ENCODE assay signal across 21 cellular contexts in genomic region chr5:176565760-176566288, GRCh38. TPM values are rescaled to one million over a fixed set of nuclear protein-coding genes. Genes with fewer than 3 reads are reported as not detected.
DNase-seq lines count a peak whose midpoint lies in the region; ATAC-seq and TF ChIP-seq lines count a peak whose summit lies in the region.
"Had no signal": no experiment of that assay in that cellular context is flagged by ENCODE, and none has a peak within 500 bp of the region (broad histone marks: within the 10 kb centered on the region; RNA-seq: fewer than 3 reads in every experiment).

No MANE protein-coding gene starts in this region.

- no peaks in the 10 kb centered on the region for H3K4me1 Mint-ChIP-seq in WTC11
- peaks cover 0 to 3% of the 10 kb centered on the region in 2 donors for H3K4me1 Mint-ChIP-seq in effector memory CD8-positive, alpha-beta T cell (ENCODE audit: low read depth in 2 of 2)
- no peaks in the 10 kb centered on the region for H3K4me1 Mint-ChIP-seq in natural killer cell treated with Interleukin-12 subunit alpha and Interleukin-12 subunit beta and Interleukin-15 and Interleukin-18, amount 100 ng/mL, for 72 hours (ENCODE audit: low read depth in 2 of 2)

- peak overlapping the region; percentile 91 for H2AK5ac ChIP-seq in neuronal stem cell (ENCODE audit: low read depth, low read length)

- no peak overlapping the region for H2AFZ ChIP-seq in neuronal stem cell (ENCODE audit: low read length)
- H2AFZ ChIP-seq: GM23338 had no signal

- H3K4me3 Mint-ChIP-seq in WTC11 = no peak overlapping the region
- no peak overlapping the region for H3K4me3 Mint-ChIP-seq in effector memory CD8-positive, alpha-beta T cell
- H3K4me3 Mint-ChIP-seq in natural killer cell treated with Interleukin-12 subunit alpha and Interleukin-12 subunit beta and Interleukin-15 and Interleukin-18, amount 100 ng/mL, for 72 hours = no peak overlapping the region
- H3K4me3 Mint-ChIP-seq: CD4-positive, CD25-positive, alpha-beta regulatory T cell; CD8-positive, alpha-beta memory T cell; GM23338; IgD-negative memory B cell had no signal

- H2BK5ac ChIP-seq in neuronal stem cell (ENCODE audit: low read length) = peak overlapping the region; percentile 82

- no peak overlapping the region for H2BK12ac ChIP-seq in neuronal stem cell (ENCODE audit: low read length)

- DNase-seq in WTC11 (ENCODE audit: low spot score) (no peak), neuronal stem cell (ENCODE audit: low spot score) (no peak), MG63 (no peak), NCI-H2107 (lab: John Stamatoyannopoulos, UW) (no peak)
- no peak for DNase-seq in effector memory CD8-positive, alpha-beta T cell
- DNase-seq in natural killer cell treated with Interleukin-12 subunit alpha and Interleukin-12 subunit beta and Interleukin-15 and Interleukin-18, amount 100 ng/mL, for 72 hours (ENCODE audit: low spot score) = no peak
- DNase-seq: ACHN; BE2C; C1 segment of cervical spinal cord; CD4-positive, CD25-positive, alpha-beta regulatory T cell; CD8-positive, alpha-beta memory T cell; COR-L47; DMS 273 treated with DMSO at 0.1 percent for 48 hours; DMS53; DND-41; EL; HCEC 1CT had no signal

- no peaks in the 10 kb centered on the region for H3K36me3 ChIP-seq in neuronal stem cell (replicated peaks in 1 of 2; ENCODE audit: control insufficient read depth in 2 of 2, insufficient read depth in 2 of 2, low read length in 2 of 2)
- no peaks in the 10 kb centered on the region for H3K36me3 ChIP-seq in MG63
- H3K36me3 ChIP-seq: BE2C had no signal

- no peak overlapping the region for H4K91ac ChIP-seq in neuronal stem cell (ENCODE audit: low read depth, low read length, poor library complexity)

- H3K4me1 ChIP-seq in neuronal stem cell (ENCODE audit: control insufficient read depth in 2 of 2, insufficient read depth in 1 of 2, low read depth in 1 of 2, low read length in 2 of 2) = no peaks in the 10 kb centered on the region

- H4K8ac ChIP-seq in neuronal stem cell (ENCODE audit: low read depth, low read length) = no peak overlapping the region

- peak overlapping the region; percentile 44 for H3K18ac ChIP-seq in neuronal stem cell (ENCODE audit: low read length)

- H3K9ac ChIP-seq in neuronal stem cell (ENCODE audit: low read depth, low read length, poor library complexity) = no peak overlapping the region

- ATAC-seq in WTC11 = no peak
- no peak for ATAC-seq in effector memory CD8-positive, alpha-beta T cell (replicated peaks)
- no peak for ATAC-seq in natural killer cell treated with Interleukin-12 subunit alpha and Interleukin-12 subunit beta and Interleukin-15 and Interleukin-18, amount 100 ng/mL, for 72 hours
- ATAC-seq: GM23338, HepG2 had no signal

- TF ChIP-seq CTCF in WTC11 (IDR thresholded peaks at IDR 0.05) = no peak

- CTCF ChIA-PET in WTC11 (lab: Charles Lee) = interaction anchor here (0.6 to 1.0 kb wide), 2 partner anchors 118 to 157 kb away, joined by 3 to 7 read pairs; no protein-coding TSS in a partner anchor

- no peaks in the 10 kb centered on the region for H3K36me3 Mint-ChIP-seq in WTC11
- H3K36me3 Mint-ChIP-seq in effector memory CD8-positive, alpha-beta T cell (ENCODE audit: insufficient read depth) = no peaks in the 10 kb centered on the region
- H3K36me3 Mint-ChIP-seq in natural killer cell treated with Interleukin-12 subunit alpha and Interleukin-12 subunit beta and Interleukin-15 and Interleukin-18, amount 100 ng/mL, for 72 hours = no peaks in the 10 kb centered on the region
- H3K36me3 Mint-ChIP-seq: CD4-positive, CD25-positive, alpha-beta regulatory T cell; CD8-positive, alpha-beta memory T cell had no signal

- H3K27me3 ChIP-seq in neuronal stem cell (ENCODE audit: control insufficient read depth in 3 of 3, insufficient read depth in 3 of 3, low read depth in 1 of 3, low read length in 3 of 3) (peaks cover 0 to 4% (median 0%) of the 10 kb centered on the region in 3 experiments), MG63 (peaks cover 11% of the 10 kb centered on the region)
- H3K27me3 ChIP-seq: BE2C had no signal

- peaks cover 7% of the 10 kb centered on the region for H3K9me3 Mint-ChIP-seq in WTC11
- H3K9me3 Mint-ChIP-seq in effector memory CD8-positive, alpha-beta T cell = no peaks in the 10 kb centered on the region
- no peaks in the 10 kb centered on the region for H3K9me3 Mint-ChIP-seq in natural killer cell treated with Interleukin-12 subunit alpha and Interleukin-12 subunit beta and Interleukin-15 and Interleukin-18, amount 100 ng/mL, for 72 hours
- H3K9me3 Mint-ChIP-seq: CD8-positive, alpha-beta memory T cell; IgD-negative memory B cell had no signal

- no peaks in the 10 kb centered on the region for H3K9me3 ChIP-seq in neuronal stem cell (replicated peaks in 1 of 2; ENCODE audit: control insufficient read depth in 2 of 2, insufficient read depth in 1 of 2, low read depth in 1 of 2, low read length in 2 of 2)
- H3K9me3 ChIP-seq in MG63 = no peaks in the 10 kb centered on the region
- H3K9me3 ChIP-seq: BE2C had no signal

- H3K23ac ChIP-seq in neuronal stem cell (ENCODE audit: low read depth, low read length, poor library complexity) = no peak overlapping the region

- peak overlapping the region; percentile 55 for H2BK15ac ChIP-seq in neuronal stem cell (ENCODE audit: low read length)

- no peak overlapping the region for H2BK120ac ChIP-seq in neuronal stem cell (ENCODE audit: low read depth, low read length)

- no peak overlapping the region for H3K14ac ChIP-seq in neuronal stem cell (ENCODE audit: low read length)

- H3K4me3 ChIP-seq in neuronal stem cell (ENCODE audit: low read length in 2 of 2) (no peak overlapping the region), MG63 (no peak overlapping the region)
- H3K4me3 ChIP-seq: GM23338 had no signal

- no peak overlapping the region for H3K4ac ChIP-seq in neuronal stem cell (ENCODE audit: low read length)

- no peak overlapping the region for H3K27ac ChIP-seq in neuronal stem cell (replicated peaks; ENCODE audit: low read length)

- no peaks in the 10 kb centered on the region for H3K27me3 Mint-ChIP-seq in WTC11 (ENCODE audit: low read depth)
- peaks cover 18 to 40% of the 10 kb centered on the region in 2 donors for H3K27me3 Mint-ChIP-seq in effector memory CD8-positive, alpha-beta T cell
- H3K27me3 Mint-ChIP-seq in natural killer cell treated with Interleukin-12 subunit alpha and Interleukin-12 subunit beta and Interleukin-15 and Interleukin-18, amount 100 ng/mL, for 72 hours = peaks cover 9 to 10% of the 10 kb centered on the region in 2 donors

- POLR2A ChIA-PET in WTC11 (lab: Charles Lee) = interaction anchor here (0.6 kb wide), 1 partner anchor 14 kb away, joined by 3 read pairs; no protein-coding TSS in a partner anchor

- no CpG with 5 or more reads among the region's 6 CpGs for WGBS in neuronal stem cell (ENCODE audit: extremely low coverage in 2 of 2, insufficient read length in 2 of 2, insufficient replicate concordance in 1 of 2), 2 donors

- H3K27ac Mint-ChIP-seq in WTC11 = 0 out of 2 replicates have a peak overlapping the region, but pooled peaks have one; percentile 8
- peak overlapping the region; percentile 1 to 49 for H3K27ac Mint-ChIP-seq in effector memory CD8-positive, alpha-beta T cell
- H3K27ac Mint-ChIP-seq in natural killer cell treated with Interleukin-12 subunit alpha and Interleukin-12 subunit beta and Interleukin-15 and Interleukin-18, amount 100 ng/mL, for 72 hours = no peak overlapping the region
- H3K27ac Mint-ChIP-seq: GM23338, IgD-negative memory B cell had no signal

- no peaks in the 10 kb centered on the region for H3K79me1 ChIP-seq in neuronal stem cell (ENCODE audit: low read depth, low read length)

- no peak overlapping the region for H3K4me2 ChIP-seq in neuronal stem cell (ENCODE audit: insufficient read depth, low read length, poor library complexity, severe bottlenecking)
- H3K4me2 ChIP-seq: GM23338 had no signal

TF ChIP-seq in WTC11, 78 proteins besides CTCF, POLR2A, EP300 and RAD21:
- TF ChIP-seq ZBTB43 (CRISPR knock-in tag; IDR thresholded peaks at IDR 0.05) (no peak), HMGA2 (CRISPR knock-in tag; IDR thresholded peaks at IDR 0.05) (no peak)

RNA-seq across cellular contexts. Expression of gene CDHR2, which starts 16.7 kb away (rescaled TPM):
- total RNA-seq in WTC11 (2021) = 0.44 to 1.1 TPM (median 0.63 TPM) in 3 replicates
- polyA plus RNA-seq in neuronal stem cell (2013, experiment 1 of 2) = 0.01 TPM
- polyA plus RNA-seq in neuronal stem cell (2013, experiment 2 of 2) = 0.01 TPM
- total RNA-seq in MG63 (2014; rRNA removed; shearing (Covaris generic); ENCODE audit: low replicate concordance) = not detected in 2 replicates
- total RNA-seq in natural killer cell treated with Interleukin-12 subunit alpha and Interleukin-12 subunit beta and Interleukin-15 and Interleukin-18, amount 100 ng/mL, for 72 hours = under 1 TPM; 0.33 to 0.40 TPM
- total RNA-seq: G401, GM23338 had no signal
- polyA plus RNA-seq: CD4-positive, CD25-positive, alpha-beta regulatory T cell; CD8-positive, alpha-beta memory T cell; GM23338; IgD-negative memory B cell had no signal

RNA-seq across cellular contexts. Expression of gene RNF44, which starts 28.6 kb away (rescaled TPM):
- 204 to 233 TPM (median 216 TPM) in 3 replicates for total RNA-seq in WTC11 (2021)
- polyA plus RNA-seq in neuronal stem cell (2013, experiment 1 of 2) = 77.9 TPM
- polyA plus RNA-seq in neuronal stem cell (2013, experiment 2 of 2) = 78.0 TPM
- 0.17 and 4.4 TPM in 2 replicates for total RNA-seq in MG63 (2014; rRNA removed; shearing (Covaris generic); ENCODE audit: low replicate concordance)
- 10 to 100 TPM; 58.1 to 76.3 TPM for total RNA-seq in natural killer cell treated with Interleukin-12 subunit alpha and Interleukin-12 subunit beta and Interleukin-15 and Interleukin-18, amount 100 ng/mL, for 72 hours

RNA-seq across cellular contexts. Expression of gene GPRIN1, which starts 44.1 kb away (rescaled TPM):
- total RNA-seq in WTC11 (2021) = 5.4 to 8.5 TPM (median 5.8 TPM) in 3 replicates
- polyA plus RNA-seq in neuronal stem cell (2013, experiment 1 of 2) = 2.5 TPM
- polyA plus RNA-seq in neuronal stem cell (2013, experiment 2 of 2) = 2.3 TPM
- total RNA-seq in MG63 (2014; rRNA removed; shearing (Covaris generic); ENCODE audit: low replicate concordance) = 21.0 and 32.2 TPM in 2 replicates
- total RNA-seq in natural killer cell treated with Interleukin-12 subunit alpha and Interleukin-12 subunit beta and Interleukin-15 and Interleukin-18, amount 100 ng/mL, for 72 hours = 1 to 10 TPM; 2.7 to 5.9 TPM

Comparison
In these comparisons a context has a peak if more than half of its experiments do, and no peak if none do; other contexts are left out.
1. H3K27ac Mint-ChIP-seq: peak in WTC11 (single experiment) and effector memory CD8-positive, alpha-beta T cell (2 of 2); none in natural killer cell treated with Interleukin-12 subunit alpha and Interleukin-12 subunit beta and Interleukin-15 and Interleukin-18, amount 100 ng/mL, for 72 hours (0 of 2).
2. RNA of gene RNF44, which starts 28.6 kb away (total RNA-seq): 204 to 233 TPM in WTC11 and 58.1 to 76.3 TPM in natural killer cell treated with Interleukin-12 subunit alpha and Interleukin-12 subunit beta and Interleukin-15 and Interleukin-18, amount 100 ng/mL, for 72 hours; 0.17 to 4.4 TPM in MG63; every median in the first group is over 10 times any median in the second.